In genomic region chr20:62652894-62653305, GRCh38 we compare ENCODE assay signal across 9 cellular contexts. TPM values are rescaled to one million over a fixed set of nuclear protein-coding genes. Genes with fewer than 3 reads are reported as not detected.
DNase-seq lines count a peak whose midpoint lies in the region; ATAC-seq lines count a peak whose summit lies in the region.
"Had no signal": no experiment of that assay in that cellular context is flagged by ENCODE, and none has a peak within 500 bp of the region (broad histone marks: within the 10 kb centered on the region; RNA-seq: fewer than 3 reads in every experiment).

No MANE protein-coding gene starts in this region.

- H3K27ac ChIP-seq in naive thymus-derived CD4-positive, alpha-beta T cell (ENCODE audit: low read depth, low read length) = peak overlapping the region; percentile 81
- peak overlapping the region; percentile 86 for H3K27ac ChIP-seq in urinary bladder (ENCODE audit: low read depth)

- ATAC-seq in activated naive CD8-positive, alpha-beta T cell treated with anti-CD3 and anti-CD28 coated beads, Interleukin-2, amount 10 ng/mL, durations not matched to agents 7 days and 5 days (ENCODE audit: low read depth) = no peak
- ATAC-seq in activated naive CD8-positive, alpha-beta T cell treated with anti-CD3 and anti-CD28 coated beads, Interleukin-2, amount 50 U/mL, for 24 hours = no peak
- ATAC-seq in naive thymus-derived CD4-positive, alpha-beta T cell = no peak
- ATAC-seq in GM18858 (IDR thresholded peaks at IDR 0.05; ENCODE audit: unreplicated experiment) (no peak), HG02571 (IDR thresholded peaks at IDR 0.05; ENCODE audit: unreplicated experiment) (no peak)

- peak overlapping the region; percentile 98 for H3K27ac Mint-ChIP-seq in activated naive CD8-positive, alpha-beta T cell treated with anti-CD3 and anti-CD28 coated beads, Interleukin-2, amount 10 ng/mL, durations not matched to agents 7 days and 5 days
- H3K27ac Mint-ChIP-seq in activated naive CD8-positive, alpha-beta T cell treated with anti-CD3 and anti-CD28 coated beads, Interleukin-2, amount 50 U/mL, for 24 hours = no peak overlapping the region
- peak overlapping the region; percentile 94 for H3K27ac Mint-ChIP-seq in dendritic cell treated with granulocyte-macrophage colony-stimulating factor and Interleukin-4, amounts not matched to agents 40 ng/mL and 50 ng/mL, for 4 days
- H3K27ac Mint-ChIP-seq in naive thymus-derived CD4-positive, alpha-beta T cell = peak overlapping the region; percentile 59 to 99 (median 97)

- WGBS in urinary bladder = 85% methylated on average over 20 of the region's 20 CpGs

- H3K27me3 ChIP-seq in naive thymus-derived CD4-positive, alpha-beta T cell (ENCODE audit: control insufficient read depth in 2 of 2, insufficient read depth in 2 of 2, low read length in 2 of 2) = no peaks in the 10 kb centered on the region

- H3K4me1 ChIP-seq in naive thymus-derived CD4-positive, alpha-beta T cell (ENCODE audit: control insufficient read depth in 2 of 2, insufficient read depth in 2 of 2, low read length in 2 of 2) = peaks cover 17 to 20% of the 10 kb centered on the region in 2 donors
- H3K4me1 ChIP-seq in urinary bladder (ENCODE audit: insufficient read depth) = no peaks in the 10 kb centered on the region

- H3K36me3 Mint-ChIP-seq in activated naive CD8-positive, alpha-beta T cell treated with anti-CD3 and anti-CD28 coated beads, Interleukin-2, amount 10 ng/mL, durations not matched to agents 7 days and 5 days = peaks cover 16% of the 10 kb centered on the region
- H3K36me3 Mint-ChIP-seq in activated naive CD8-positive, alpha-beta T cell treated with anti-CD3 and anti-CD28 coated beads, Interleukin-2, amount 50 U/mL, for 24 hours (ENCODE audit: low read depth) = peaks cover 23% of the 10 kb centered on the region
- no peaks in the 10 kb centered on the region for H3K36me3 Mint-ChIP-seq in dendritic cell treated with granulocyte-macrophage colony-stimulating factor and Interleukin-4, amounts not matched to agents 40 ng/mL and 50 ng/mL, for 4 days (ENCODE audit: low read depth)
- H3K36me3 Mint-ChIP-seq in naive thymus-derived CD4-positive, alpha-beta T cell = peaks cover 0 to 2% (median 0%) of the 10 kb centered on the region in 5 donors

- CTCF ChIA-PET in naive thymus-derived CD4-positive, alpha-beta T cell (lab: Charles Lee) = interaction anchor here (1.0 kb wide), 1 partner anchor 9 kb away, joined by 3 read pairs; no protein-coding TSS in a partner anchor

- H3K27me3 Mint-ChIP-seq in activated naive CD8-positive, alpha-beta T cell treated with anti-CD3 and anti-CD28 coated beads, Interleukin-2, amount 10 ng/mL, durations not matched to agents 7 days and 5 days = no peaks in the 10 kb centered on the region
- no peaks in the 10 kb centered on the region for H3K27me3 Mint-ChIP-seq in activated naive CD8-positive, alpha-beta T cell treated with anti-CD3 and anti-CD28 coated beads, Interleukin-2, amount 50 U/mL, for 24 hours
- H3K27me3 Mint-ChIP-seq in dendritic cell treated with granulocyte-macrophage colony-stimulating factor and Interleukin-4, amounts not matched to agents 40 ng/mL and 50 ng/mL, for 4 days = peaks cover 8% of the 10 kb centered on the region
- H3K27me3 Mint-ChIP-seq in naive thymus-derived CD4-positive, alpha-beta T cell = no peaks in the 10 kb centered on the region

- H3K36me3 ChIP-seq in naive thymus-derived CD4-positive, alpha-beta T cell (ENCODE audit: control insufficient read depth in 2 of 3, insufficient read depth in 3 of 3, low read length in 3 of 3) = no peaks in the 10 kb centered on the region
- no peaks in the 10 kb centered on the region for H3K36me3 ChIP-seq in urinary bladder (ENCODE audit: insufficient read depth)

- no peak overlapping the region for H3K4me3 Mint-ChIP-seq in activated naive CD8-positive, alpha-beta T cell treated with anti-CD3 and anti-CD28 coated beads, Interleukin-2, amount 10 ng/mL, durations not matched to agents 7 days and 5 days
- no peak overlapping the region for H3K4me3 Mint-ChIP-seq in activated naive CD8-positive, alpha-beta T cell treated with anti-CD3 and anti-CD28 coated beads, Interleukin-2, amount 50 U/mL, for 24 hours
- H3K4me3 Mint-ChIP-seq in dendritic cell treated with granulocyte-macrophage colony-stimulating factor and Interleukin-4, amounts not matched to agents 40 ng/mL and 50 ng/mL, for 4 days = no peak overlapping the region
- peak overlapping the region in 2 of 10 donors; percentile 80 to 83 for H3K4me3 Mint-ChIP-seq in naive thymus-derived CD4-positive, alpha-beta T cell

- no peaks in the 10 kb centered on the region for H3K9me3 Mint-ChIP-seq in activated naive CD8-positive, alpha-beta T cell treated with anti-CD3 and anti-CD28 coated beads, Interleukin-2, amount 10 ng/mL, durations not matched to agents 7 days and 5 days
- no peaks in the 10 kb centered on the region for H3K9me3 Mint-ChIP-seq in activated naive CD8-positive, alpha-beta T cell treated with anti-CD3 and anti-CD28 coated beads, Interleukin-2, amount 50 U/mL, for 24 hours
- no peaks in the 10 kb centered on the region for H3K9me3 Mint-ChIP-seq in dendritic cell treated with granulocyte-macrophage colony-stimulating factor and Interleukin-4, amounts not matched to agents 40 ng/mL and 50 ng/mL, for 4 days
- H3K9me3 Mint-ChIP-seq in naive thymus-derived CD4-positive, alpha-beta T cell = no peaks in the 10 kb centered on the region

- intact Hi-C loops in dendritic cell treated with granulocyte-macrophage colony-stimulating factor and Interleukin-4, amounts not matched to agents 40 ng/mL and 50 ng/mL, for 4 days (cut with micrococcal nuclease) = loop anchor here (1.0 kb wide), 1 partner anchor 9 kb away; no protein-coding TSS in a partner anchor
- intact Hi-C loops in naive thymus-derived CD4-positive, alpha-beta T cell (cut with micrococcal nuclease) = loop anchor here (2.0 to 10.0 kb wide), 3 partner anchors 124 to 272 kb away; partner anchors contain the start of genes DIDO1 (in 1 of the 2) and TCFL5 (in 1 of the 2)

- POLR2A ChIA-PET in activated naive CD8-positive, alpha-beta T cell treated with anti-CD3 and anti-CD28 coated beads, Interleukin-2, amount 10 ng/mL, durations not matched to agents 7 days and 5 days (lab: Charles Lee) = interaction anchor here (2.6 to 4.8 kb wide), 2 partner anchors 11 to 141 kb away, joined by 32 to 60 read pairs; partner anchors contain the start of gene SLCO4A1
- POLR2A ChIA-PET in naive thymus-derived CD4-positive, alpha-beta T cell (lab: Charles Lee) = interaction anchor here (0.6 to 4.8 kb wide), 5 partner anchors 10 to 162 kb away, joined by 3 to 34 read pairs (median 4); partner anchors contain the start of genes MRGBP and SLCO4A1

- DNase-seq in activated naive CD8-positive, alpha-beta T cell treated with anti-CD3 and anti-CD28 coated beads, Interleukin-2, amount 10 ng/mL, durations not matched to agents 7 days and 5 days = no peak
- DNase-seq in activated naive CD8-positive, alpha-beta T cell treated with anti-CD3 and anti-CD28 coated beads, Interleukin-2, amount 50 U/mL, for 24 hours = no peak
- no peak for DNase-seq in naive thymus-derived CD4-positive, alpha-beta T cell
- DNase-seq in inferior parietal cortex (ENCODE audit: extremely low spot score) = no peak

- no peaks in the 10 kb centered on the region for H3K9me3 ChIP-seq in naive thymus-derived CD4-positive, alpha-beta T cell (ENCODE audit: control insufficient read depth in 2 of 3, low read length in 3 of 3)

- H3K4me1 Mint-ChIP-seq in activated naive CD8-positive, alpha-beta T cell treated with anti-CD3 and anti-CD28 coated beads, Interleukin-2, amount 10 ng/mL, durations not matched to agents 7 days and 5 days = peaks cover 39% of the 10 kb centered on the region
- H3K4me1 Mint-ChIP-seq in activated naive CD8-positive, alpha-beta T cell treated with anti-CD3 and anti-CD28 coated beads, Interleukin-2, amount 50 U/mL, for 24 hours = peaks cover 37% of the 10 kb centered on the region
- peaks cover 46% of the 10 kb centered on the region for H3K4me1 Mint-ChIP-seq in dendritic cell treated with granulocyte-macrophage colony-stimulating factor and Interleukin-4, amounts not matched to agents 40 ng/mL and 50 ng/mL, for 4 days (ENCODE audit: low read depth)
- peaks cover 11 to 45% (median 30%) of the 10 kb centered on the region in 7 donors for H3K4me1 Mint-ChIP-seq in naive thymus-derived CD4-positive, alpha-beta T cell

- H3K4me3 ChIP-seq in naive thymus-derived CD4-positive, alpha-beta T cell (ENCODE audit: low read length) = peak overlapping the region; percentile 40
- no peak overlapping the region for H3K4me3 ChIP-seq in urinary bladder (ENCODE audit: low read depth, low read length)

RNA-seq across cellular contexts. Expression of gene SLCO4A1, which starts 10.6 kb away (rescaled TPM):
- total RNA-seq in activated naive CD8-positive, alpha-beta T cell treated with anti-CD3 and anti-CD28 coated beads, Interleukin-2, amount 10 ng/mL, durations not matched to agents 7 days and 5 days = 10 to 100 TPM; 57.5 to 61.9 TPM
- 10 to 100 TPM in 1 of 5 experiments, 1 to 10 TPM in 2, under 1 TPM in 2; 0.81 to 45.5 (median 1.4) TPM for total RNA-seq in naive thymus-derived CD4-positive, alpha-beta T cell
- polyA plus RNA-seq in naive thymus-derived CD4-positive, alpha-beta T cell = under 1 TPM; 0.36 to 0.39 TPM
- 1.4 TPM for total RNA-seq in urinary bladder
- polyA plus RNA-seq in urinary bladder = 24.8 TPM

RNA-seq across cellular contexts. Expression of gene NTSR1, which starts 55.7 kb away (rescaled TPM):
- under 1 TPM; 0.33 to 0.37 TPM for total RNA-seq in activated naive CD8-positive, alpha-beta T cell treated with anti-CD3 and anti-CD28 coated beads, Interleukin-2, amount 10 ng/mL, durations not matched to agents 7 days and 5 days
- under 1 TPM in 4 of 5 experiments, not detected in 1; 0.11 to 0.78 (median 0.14) TPM for total RNA-seq in naive thymus-derived CD4-positive, alpha-beta T cell
- polyA plus RNA-seq in naive thymus-derived CD4-positive, alpha-beta T cell = not detected
- total RNA-seq in urinary bladder = 0.05 TPM
- 0.34 TPM for polyA plus RNA-seq in urinary bladder
- total RNA-seq: esophagus mucosa had no signal
